In the genomic region with DNA sequence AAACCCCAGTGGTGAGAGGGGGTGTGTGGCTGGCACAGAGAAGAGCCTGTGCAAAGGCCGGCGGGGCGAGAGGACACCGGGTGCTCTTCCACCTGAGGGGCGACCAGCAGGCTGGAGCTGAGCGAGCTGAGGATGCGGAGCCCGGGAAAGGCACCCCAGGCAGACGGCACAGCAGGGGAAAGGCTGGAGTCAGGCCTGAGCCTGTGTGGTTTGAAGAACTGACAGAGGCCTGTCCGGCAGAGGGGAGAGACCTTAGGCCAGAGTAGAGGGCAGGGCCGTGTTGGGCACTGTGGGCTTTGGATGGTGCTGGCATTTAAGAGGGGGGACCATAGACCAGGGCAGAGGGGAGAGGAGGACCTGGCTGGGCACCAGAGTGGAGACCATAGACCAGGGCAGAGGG, we compare ENCODE assay signal across 15 cellular contexts.
"Had no signal": no experiment of that assay in that cellular context is flagged by ENCODE, and none has a peak within 500 bp of the region (broad histone marks: within the 10 kb centered on the region; RNA-seq: fewer than 3 reads in every experiment).

No MANE protein-coding gene starts in this region.

- H3K9me3 ChIP-seq: esophagus squamous epithelium, gastroesophageal sphincter, right atrium auricular region, testis, tibial nerve had no signal

- H3K27ac ChIP-seq: esophagus squamous epithelium, gastroesophageal sphincter, right atrium auricular region, testis had no signal

- H3K4me1 ChIP-seq: esophagus squamous epithelium, gastroesophageal sphincter, right atrium auricular region, testis had no signal

- H3K4me3 ChIP-seq: esophagus squamous epithelium, gastroesophageal sphincter, right atrium auricular region, smooth muscle cell, testis, tibial nerve had no signal

- H3K27me3 ChIP-seq: right atrium auricular region, testis, tibial nerve had no signal

- DNase-seq: effector memory CD8-positive, alpha-beta T cell; esophagus squamous epithelium; foreskin fibroblast; glutamatergic neuron; islet precursor cell; left ventricle myocardium superior; natural killer cell; stimulated activated CD4-positive, alpha-beta T cell treated with anti-CD3 and anti-CD28 coated beads, Interleukin-4, amount 100 ng/mL, for 24 hours; stimulated activated naive CD8-positive, alpha-beta T cell treated with anti-CD3 and anti-CD28 coated beads, Interleukin-15, amount 100 ng/mL, for 72 hours; testis had no signal

- ATAC-seq: effector memory CD8-positive, alpha-beta T cell; gastroesophageal sphincter; left ventricle myocardium superior; natural killer cell; stimulated activated memory B cell treated with anti-CD40 and anti-IgM and Interleukin-4, amounts not matched to agents 10 μg/mL and 1 μg/mL and 100 μg/mL, for 72 hours; stimulated activated naive CD8-positive, alpha-beta T cell treated with anti-CD3 and anti-CD28 coated beads, Interleukin-15, amount 100 ng/mL, for 72 hours had no signal

- H3K36me3 ChIP-seq: esophagus squamous epithelium, gastroesophageal sphincter, right atrium auricular region, tibial nerve had no signal
